ENCODE assay signal across 8 cellular contexts in genomic region chrX:73562458-73562857, GRCh38. TPM values are rescaled to one million over a fixed set of nuclear protein-coding genes. Genes with fewer than 3 reads are reported as not detected.
A peak's percentile ranks its signal among the peaks of the same experiment; 100 is the strongest.
DNase-seq lines count a peak whose midpoint lies in the region; ATAC-seq and TF ChIP-seq lines count a peak whose summit lies in the region.

No MANE protein-coding gene starts in this region.

- H3K4me2 ChIP-seq in skeletal muscle satellite cell (ENCODE audit: low read length) = peak overlapping the region; percentile 84

- H3K27me3 ChIP-seq in skeletal muscle satellite cell (ENCODE audit: control insufficient read depth, insufficient read depth, low read length) = peaks cover 7% of the 10 kb centered on the region

- no peaks in the 10 kb centered on the region for H3K36me3 ChIP-seq in SK-N-MC (ENCODE audit: insufficient read depth, low read length)
- no peaks in the 10 kb centered on the region for H3K36me3 ChIP-seq in skeletal muscle satellite cell (ENCODE audit: insufficient read depth, low read length)

- peak overlapping the region; percentile 78 for H3K4me3 ChIP-seq in SK-N-MC
- H3K4me3 ChIP-seq in foreskin fibroblast (ENCODE audit: low read depth in 1 of 2, low read length in 2 of 2) = peak overlapping the region; percentile 80 to 83
- H3K4me3 ChIP-seq in skeletal muscle satellite cell (ENCODE audit: low read length) = peak overlapping the region; percentile 92

- H3K9me3 ChIP-seq in SK-N-MC (ENCODE audit: low read depth, low read length) (no peaks in the 10 kb centered on the region), skeletal muscle satellite cell (replicated peaks; ENCODE audit: low read length) (no peaks in the 10 kb centered on the region)

- no peaks in the 10 kb centered on the region for H3K4me1 ChIP-seq in skeletal muscle satellite cell (ENCODE audit: control insufficient read depth, insufficient read depth, low read length)

- no peak for DNase-seq in SK-N-MC (ENCODE audit: low read depth, low spot score)
- DNase-seq in foreskin fibroblast = no peak
- DNase-seq in germinal center (ENCODE audit: low spot score) = no peak
- DNase-seq in activated CD8-positive, alpha-beta memory T cell treated with anti-CD3 and anti-CD28 coated beads, Interleukin-2, amount 50 U/mL, for 4 hours = no peak
- no peak for DNase-seq in SIG-M5 (lab: John Stamatoyannopoulos, UW)

- TF ChIP-seq CTCF in 22Rv1 (IDR thresholded peaks at IDR 0.05) (no peak), foreskin fibroblast (IDR thresholded peaks at IDR 0.05; ENCODE audit: low read depth, low read length) (no peak)

- peak; percentile 20 for ATAC-seq in GM19467 (IDR thresholded peaks at IDR 0.05; ENCODE audit: unreplicated experiment)

- H3K9ac ChIP-seq in SK-N-MC (ENCODE audit: insufficient read length) (peak overlapping the region; percentile 78), skeletal muscle satellite cell (ENCODE audit: low read depth, low read length) (peak overlapping the region; percentile 84)

- H3K27ac ChIP-seq in 22Rv1 (peak overlapping the region; percentile 54), SK-N-MC (no peak overlapping the region)

RNA-seq across cellular contexts. Expression of gene CHIC1, which starts 0.5 kb away (rescaled TPM):
- 7.0 and 9.4 TPM in 2 replicates for total RNA-seq in skeletal muscle satellite cell (2012; rRNA removed)
